In the genomic region with DNA sequence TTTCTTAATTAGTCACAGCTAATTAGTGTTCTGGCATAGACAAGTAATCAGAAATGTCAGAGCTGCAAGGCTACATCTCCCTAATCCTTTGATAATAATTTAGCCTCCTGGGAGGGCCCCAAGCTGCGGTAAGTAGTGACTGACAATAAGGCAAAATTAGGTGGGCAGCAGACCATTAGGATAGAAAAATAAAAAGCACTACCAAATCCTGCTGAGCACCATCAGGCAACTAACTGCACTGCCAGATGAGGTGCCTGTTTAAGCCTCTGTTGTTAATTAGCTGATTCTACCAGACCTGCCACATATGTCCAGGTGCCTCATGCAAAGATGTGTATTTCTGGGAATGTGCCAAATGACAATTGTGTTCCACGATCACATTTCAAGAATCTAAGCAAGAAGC, we compare ENCODE assay signal across 16 cellular contexts. TPM values are rescaled to one million over a fixed set of nuclear protein-coding genes. Genes with fewer than 3 reads are reported as not detected.
DNase-seq lines count a peak whose midpoint lies in the region; ATAC-seq, FAIRE-seq and TF ChIP-seq lines count a peak whose summit lies in the region.
"Had no signal": no experiment of that assay in that cellular context is flagged by ENCODE, and none has a peak within 500 bp of the region (broad histone marks: within the 10 kb centered on the region; RNA-seq: fewer than 3 reads in every experiment).

No MANE protein-coding gene starts in this region.

- H3K4me2 ChIP-seq in GM12878 (ENCODE audit: control insufficient read depth, insufficient read depth), result no peak overlapping the region

- H3K4me3 ChIP-seq in HUES48 (ENCODE audit: low read depth, low read length), result no peak overlapping the region
- no peak overlapping the region for H3K4me3 ChIP-seq in GM12878
- H3K4me3 ChIP-seq in H7 (ENCODE audit: insufficient read depth, low read depth, low read length), result no peak overlapping the region
- H3K4me3 ChIP-seq: MG63 had no signal

- DNase-seq in NCI-H2081 (lab: John Stamatoyannopoulos, UW), result peak; percentile 48 to 88
- peak; percentile 80 for DNase-seq in NCI-H748 (lab: John Stamatoyannopoulos, UW; ENCODE audit: unreplicated experiment)
- DNase-seq in GM12878 (ENCODE audit: low read depth, low spot score), result no peak
- DNase-seq in activated CD4-positive, CD25-positive, alpha-beta regulatory T cell treated with anti-CD3 and anti-CD28 coated beads, Interleukin-2, amount 50 U/mL, for 72 hours, result no peak
- DNase-seq in HEK293T (ENCODE audit: extremely low spot score), result no peak
- DNase-seq in H7, result no peak
- no peak for DNase-seq in GM10248 (ENCODE audit: extremely low spot score)
- DNase-seq: AML-193, KG1, MG63, NCI-H1436 treated with DMSO at 0.1 percent for 48 hours had no signal

- H3K9ac ChIP-seq in HUES48 (ENCODE audit: low read depth, low read length) (no peak overlapping the region), GM12878 (ENCODE audit: control insufficient read depth, insufficient read depth, low read length) (no peak overlapping the region)

- no peak for TF ChIP-seq POLR2A in GM12878 (IDR thresholded peaks at IDR 0.05; ENCODE audit: low read depth, low read length)

- intact Hi-C loops in GM12878 (cut with micrococcal nuclease; ENCODE audit: unreplicated experiment), result no loop called here

- no peaks in the 10 kb centered on the region for H4K20me1 ChIP-seq in GM12878 (ENCODE audit: control insufficient read depth, insufficient read depth)

- ATAC-seq in GM12878, result no peak
- ATAC-seq: HCT116 had no signal

- no peaks in the 10 kb centered on the region for H3K36me3 ChIP-seq in HUES48 (ENCODE audit: control insufficient read depth, insufficient read depth, low read length)
- H3K36me3 ChIP-seq in GM12878 (ENCODE audit: control insufficient read depth in 2 of 2, insufficient read depth in 2 of 2, low read length in 1 of 2), result no peaks in the 10 kb centered on the region
- H3K36me3 ChIP-seq in H7 (replicated peaks; ENCODE audit: control insufficient read depth, insufficient read depth, low read length), result no peaks in the 10 kb centered on the region
- H3K36me3 ChIP-seq: MG63 had no signal

- 27% methylated on average over 2 of the region's 2 CpGs for WGBS in GM12878 (ENCODE audit: insufficient coverage, insufficient replicate concordance, low lambda C conversion rate, missing lambda C conversion rate)

- no peaks in the 10 kb centered on the region for H3K9me3 ChIP-seq in HUES48 (ENCODE audit: control insufficient read depth, insufficient read depth, low read length)
- no peaks in the 10 kb centered on the region for H3K9me3 ChIP-seq in GM12878 (replicated peaks; ENCODE audit: control insufficient read depth, insufficient read depth, low read length)
- H3K9me3 ChIP-seq: MG63 had no signal

- RAD21 ChIA-PET in GM12878 (lab: Charles Lee; ENCODE audit: unreplicated experiment), result interaction anchor here (0.6 to 1.3 kb wide), 2 partner anchors 10 to 191 kb away, joined by 3 read pairs; no protein-coding TSS in a partner anchor

- no peak for TF ChIP-seq RAD21 in GM12878 (IDR thresholded peaks at IDR 0.05; ENCODE audit: insufficient read depth, low read depth, low read length)

- POLR2A ChIA-PET in GM12878 (lab: Charles Lee) (interaction anchor here (0.7 to 1.1 kb wide), 2 partner anchors 11 to 150 kb away, joined by 3 to 5 read pairs; no protein-coding TSS in a partner anchor), HEK293T (lab: Yijun Ruan, JAX) (no interaction called here), GM10248 (lab: Yijun Ruan, JAX) (no interaction called here)

- CTCF ChIA-PET in GM12878 (lab: Yijun Ruan, JAX) (interaction anchor here (0.5 to 2.0 kb wide), 6 partner anchors 8 to 122 kb away, joined by 3 to 7 read pairs (median 3); no protein-coding TSS in a partner anchor), HEK293T (lab: Yijun Ruan, JAX) (interaction anchor here (0.6 kb wide), 1 partner anchor 110 kb away, joined by 3 read pairs; no protein-coding TSS in a partner anchor), GM10248 (lab: Yijun Ruan, JAX) (interaction anchor here (1.1 to 1.3 kb wide), 2 partner anchors 25 to 27 kb away, joined by 3 to 4 read pairs; no protein-coding TSS in a partner anchor)

- BruUV-seq in GM12878 (replicated peaks; lab: Mats Ljungman, UMichigan), result no TSS peak

- no peak for TF ChIP-seq CTCF in GM12878 (IDR thresholded peaks at IDR 0.05 in 2 of 3, conservative IDR thresholded peaks at IDR 0.05 in 1 of 3; ENCODE audit: control insufficient read depth in 2 of 3, extremely low read depth in 1 of 3, insufficient read depth in 1 of 3, low read depth in 3 of 3, low read length in 3 of 3)
- TF ChIP-seq CTCF in GM10248 (IDR thresholded peaks at IDR 0.05; ENCODE audit: control extremely low read depth, extremely low read depth, low read depth, missing control alignments), result no peak

- H2AFZ ChIP-seq in GM12878 (ENCODE audit: control insufficient read depth, low read depth, low read length), result no peak overlapping the region

- H3K27ac ChIP-seq in HUES48 (ENCODE audit: low read depth, low read length) (peak overlapping the region; percentile 21), GM12878 (ENCODE audit: control insufficient read depth, insufficient read depth) (no peak overlapping the region)

- SMC1A ChIA-PET in GM12878 (lab: Charles Lee; ENCODE audit: uncharacterized antibody, unreplicated experiment), result interaction anchor here (1.0 to 2.0 kb wide), 3 partner anchors 9 to 28 kb away, joined by 4 to 8 read pairs (median 4); no protein-coding TSS in a partner anchor

- in situ Hi-C loops in GM12878 (cut with MboI), result no loop called here

- no peaks in the 10 kb centered on the region for H3K79me2 ChIP-seq in GM12878 (ENCODE audit: control insufficient read depth, insufficient read depth, low read length)

- peaks cover 21% of the 10 kb centered on the region for H3K4me1 ChIP-seq in HUES48 (ENCODE audit: control insufficient read depth, insufficient read depth, low read length)
- H3K4me1 ChIP-seq in GM12878 (ENCODE audit: control insufficient read depth, insufficient read depth, low read length), result no peaks in the 10 kb centered on the region

- no peak for TF ChIP-seq EP300 in GM12878 (IDR thresholded peaks at IDR 0.05; ENCODE audit: borderline replicate concordance in 1 of 2, control insufficient read depth in 1 of 2, low read depth in 2 of 2, low read length in 2 of 2)

- H3K27me3 ChIP-seq in HUES48 (ENCODE audit: control insufficient read depth, insufficient read depth, low read length) (no peaks in the 10 kb centered on the region), GM12878 (replicated peaks in 1 of 2; ENCODE audit: control insufficient read depth in 2 of 2, insufficient read depth in 2 of 2, low read length in 1 of 2) (no peaks in the 10 kb centered on the region), H7 (ENCODE audit: control insufficient read depth, insufficient read depth, low read length) (no peaks in the 10 kb centered on the region)
- H3K27me3 ChIP-seq: MG63 had no signal

- no peak for FAIRE-seq in GM12878 (lab: Jason Lieb, UNC)
- FAIRE-seq: GM12892, GM19239 had no signal

TF ChIP-seq in GM12878, 131 proteins besides CTCF, POLR2A, EP300 and RAD21 (continues in another document):
- TF ChIP-seq TARDBP (IDR thresholded peaks at IDR 0.05; ENCODE audit: borderline replicate concordance) (no peak), POLR2AphosphoS2 (IDR thresholded peaks at IDR 0.05; ENCODE audit: low read depth, low read length) (no peak)

TF ChIP-seq in HEK293T, 16 proteins besides CTCF, POLR2A, EP300 and RAD21:
- TF ChIP-seq NFRKB (IDR thresholded peaks at IDR 0.05), result no peak
- TF ChIP-seq BHLHE40 (IDR thresholded peaks at IDR 0.05; ENCODE audit: borderline replicate concordance), result no peak
- TF ChIP-seq, protein P1, sequence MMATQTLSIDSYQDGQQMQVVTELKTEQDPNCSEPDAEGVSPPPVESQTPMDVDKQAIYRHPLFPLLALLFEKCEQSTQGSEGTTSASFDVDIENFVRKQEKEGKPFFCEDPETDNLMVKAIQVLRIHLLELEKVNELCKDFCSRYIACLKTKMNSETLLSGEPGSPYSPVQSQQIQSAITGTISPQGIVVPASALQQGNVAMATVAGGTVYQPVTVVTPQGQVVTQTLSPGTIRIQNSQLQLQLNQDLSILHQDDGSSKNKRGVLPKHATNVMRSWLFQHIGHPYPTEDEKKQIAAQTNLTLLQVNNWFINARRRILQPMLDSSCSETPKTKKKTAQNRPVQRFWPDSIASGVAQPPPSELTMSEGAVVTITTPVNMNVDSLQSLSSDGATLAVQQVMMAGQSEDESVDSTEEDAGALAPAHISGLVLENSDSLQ (IDR thresholded peaks at IDR 0.05), result no peak
- TF ChIP-seq FOXA1 (IDR thresholded peaks at IDR 0.05), result no peak
- TF ChIP-seq SP1 (IDR thresholded peaks at IDR 0.05), result no peak
- TF ChIP-seq SUZ12 (IDR thresholded peaks at IDR 0.05), result no peak
- no peak for TF ChIP-seq ZNF384 (IDR thresholded peaks at IDR 0.05)
- TF ChIP-seq LEF1 (IDR thresholded peaks at IDR 0.05; ENCODE audit: borderline replicate concordance), result no peak
- TF ChIP-seq FOXK2 (IDR thresholded peaks at IDR 0.05), result no peak
- no peak for TF ChIP-seq ARNT (IDR thresholded peaks at IDR 0.05)
- no peak for TF ChIP-seq L3MBTL2 (conservative IDR thresholded peaks at IDR 0.05)
- TF ChIP-seq TARDBP (IDR thresholded peaks at IDR 0.05), result no peak
- TF ChIP-seq CTBP1 (IDR thresholded peaks at IDR 0.05; ENCODE audit: borderline replicate concordance), result no peak
- no peak for TF ChIP-seq ELF4 (IDR thresholded peaks at IDR 0.05)
- TF ChIP-seq HDGF (IDR thresholded peaks at IDR 0.05; ENCODE audit: borderline replicate concordance), result no peak
- no peak for TF ChIP-seq FOXM1 (IDR thresholded peaks at IDR 0.05; ENCODE audit: borderline replicate concordance)

RNA-seq across cellular contexts. Expression of a gene that starts 32.5 kb away (rescaled TPM):
- total RNA-seq in GM12878 (2013; cell fraction: nucleolus; rRNA removed), result not detected in 2 replicates
- total RNA-seq in GM12878 (2014; rRNA removed) (not detected in 2 replicates), GM12878 (2014; rRNA removed; fragmentation: Illumina TruSeq; extraction: Trizol) (not detected in 2 replicates), GM12878 (2021) (not detected in 2 replicates)
- polyA plus RNA-seq in GM12878 (2011; ENCODE audit: low read depth), result not detected
- polyA plus RNA-seq in GM12878 (2011; rRNA removed) (not detected in 2 replicates), GM12878 (2014; fragmentation: Illumina TruSeq; extraction: Trizol) (not detected in 2 replicates), GM12878 (2014; fragmentation: Nextera tagmentation; extraction: Ambion mirVana) (not detected), GM12878 (2014; rRNA removed) (not detected in 2 replicates), GM12878 (2016; fragmentation: Nextera tagmentation; extraction: Ambion mirVana) (not detected)
- not detected in 2 replicates for polyA plus RNA-seq in GM12878 (2011; cell fraction: cytosol; rRNA removed)
- not detected in 2 replicates for polyA plus RNA-seq in GM12878 (2011; cell fraction: nucleus; rRNA removed)
- polyA plus RNA-seq in GM12878 (2012), result not detected in 2 replicates
- polyA minus RNA-seq in GM12878 (2011; rRNA and poly(A)+ RNA removed), result not detected in 2 replicates
- polyA minus RNA-seq in GM12878 (2011; cell fraction: cytosol; rRNA and poly(A)+ RNA removed), result not detected in 2 replicates
- not detected in 2 replicates for polyA minus RNA-seq in GM12878 (2011; cell fraction: nucleus; rRNA and poly(A)+ RNA removed)
- total RNA-seq in H7 (2014; rRNA removed; shearing (Covaris generic)), result 2.1 and 5.0 TPM in 2 replicates
- total RNA-seq: RPMI7951 had no signal

Comparison
In these comparisons a context has a peak if more than half of its experiments do, and no peak if none do; other contexts are left out.
1. DNase-seq: peak in NCI-H2081 (2 of 2) and NCI-H748 (single experiment); none in GM12878 (single experiment), activated CD4-positive, CD25-positive, alpha-beta regulatory T cell treated with anti-CD3 and anti-CD28 coated beads, Interleukin-2, amount 50 U/mL, for 72 hours (single experiment), HEK293T (single experiment), H7 (single experiment) and GM10248 (single experiment).